10 cellular contexts compared by ENCODE assay signal in the genomic region with DNA sequence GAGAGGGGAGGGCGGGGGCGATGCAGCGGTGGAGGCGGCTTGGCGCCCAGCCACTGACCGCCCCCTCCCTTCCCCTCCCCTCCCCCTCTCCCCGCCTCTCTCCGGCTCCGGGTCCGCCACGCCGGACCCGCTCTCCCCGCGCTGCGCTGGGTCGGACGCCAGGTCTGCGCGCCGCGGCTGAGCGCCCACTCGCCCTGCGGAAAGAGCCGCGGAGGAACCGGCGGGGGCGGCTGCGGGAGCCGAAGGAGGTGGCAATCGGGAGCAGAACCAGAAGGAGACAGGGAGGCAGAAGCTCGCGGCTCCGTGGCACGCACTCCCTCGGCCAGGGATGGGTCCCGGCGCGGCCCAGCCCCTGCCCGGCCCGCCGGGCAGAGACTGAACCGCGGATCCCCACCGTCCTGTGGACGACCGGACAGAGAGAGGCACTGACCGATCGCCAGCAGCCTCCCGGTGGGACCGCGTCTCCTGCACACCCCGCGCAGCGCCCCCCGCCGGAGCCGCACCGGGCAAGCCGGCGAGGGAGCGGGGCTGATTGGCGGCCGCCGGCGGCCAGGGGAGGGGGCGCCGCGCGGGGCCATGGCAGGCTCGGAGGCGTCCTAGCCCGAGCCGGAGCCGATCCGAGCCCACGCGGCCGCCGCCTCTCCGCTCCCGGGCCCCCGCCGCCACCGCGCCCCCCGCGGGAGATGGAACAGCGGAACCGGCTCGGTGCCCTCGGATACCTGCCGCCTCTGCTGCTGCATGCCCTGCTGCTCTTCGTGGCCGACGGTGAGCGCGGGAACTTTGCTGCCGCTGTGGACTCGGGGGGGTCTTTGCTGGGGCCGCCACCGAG. TPM values are rescaled to one million over a fixed set of nuclear protein-coding genes. Genes with fewer than 3 reads are reported as not detected.
DNase-seq lines count a peak whose midpoint lies in the region; ATAC-seq and TF ChIP-seq lines count a peak whose summit lies in the region.
"Had no signal": no experiment of that assay in that cellular context is flagged by ENCODE, and none has a peak within 500 bp of the region (broad histone marks: within the 10 kb centered on the region; RNA-seq: fewer than 3 reads in every experiment).

A gene (plus strand): TSS at position 94 of the 829 bp plus-strand sequence. CDS start 590 bp downstream, at position 684.

- POLR2A ChIA-PET in naive thymus-derived CD8-positive, alpha-beta T cell (lab: Charles Lee) = no interaction called here

- TF ChIP-seq CTCF in chondrocyte (IDR thresholded peaks at IDR 0.05) = peak; percentile 8

- peaks cover 3% of the 10 kb centered on the region for H3K36me3 Mint-ChIP-seq in chondrocyte (ENCODE audit: low read depth)
- H3K36me3 Mint-ChIP-seq in naive thymus-derived CD8-positive, alpha-beta T cell = peaks cover 0 to 5% (median 0%) of the 10 kb centered on the region in 3 donors

- peaks cover 0 to 8% of the 10 kb centered on the region in 2 donors for H3K9me3 Mint-ChIP-seq in stimulated activated naive CD8-positive, alpha-beta T cell treated with anti-CD3 and anti-CD28 coated beads, Interleukin-15, amount 100 ng/mL, for 72 hours
- no peaks in the 10 kb centered on the region for H3K9me3 Mint-ChIP-seq in chondrocyte (ENCODE audit: low read depth)
- H3K9me3 Mint-ChIP-seq in naive thymus-derived CD8-positive, alpha-beta T cell = peaks cover 0 to 3% (median 0%) of the 10 kb centered on the region in 9 donors

- no peak for DNase-seq in stimulated activated naive CD8-positive, alpha-beta T cell treated with anti-CD3 and anti-CD28 coated beads, Interleukin-15, amount 100 ng/mL, for 72 hours
- DNase-seq in stimulated activated naive CD8-positive, alpha-beta T cell treated with anti-CD3 and anti-CD28 coated beads, Interleukin-15, Interleukin-2, amounts not matched to agents 100 U/mL and 50 U/mL, for 24 hours = no peak
- DNase-seq in chondrocyte (ENCODE audit: low spot score) (peak; percentile 61), NCI-H774 (lab: John Stamatoyannopoulos, UW) (no peak), foreskin melanocyte (no peak), COLO829 (ENCODE audit: low spot score) (no peak), AG20443 (ENCODE audit: low spot score) (no peak)
- DNase-seq in naive thymus-derived CD8-positive, alpha-beta T cell = no peak

- peaks cover 48% of the 10 kb centered on the region for H3K4me1 Mint-ChIP-seq in stimulated activated naive CD8-positive, alpha-beta T cell treated with anti-CD3 and anti-CD28 coated beads, Interleukin-15, amount 100 ng/mL, for 72 hours
- peaks cover 28% of the 10 kb centered on the region for H3K4me1 Mint-ChIP-seq in chondrocyte (ENCODE audit: low read depth)
- peaks cover 20 to 41% (median 30%) of the 10 kb centered on the region in 4 donors for H3K4me1 Mint-ChIP-seq in naive thymus-derived CD8-positive, alpha-beta T cell

- no peak within 1 kb of the TSS for H3K27ac Mint-ChIP-seq in stimulated activated naive CD8-positive, alpha-beta T cell treated with anti-CD3 and anti-CD28 coated beads, Interleukin-15, amount 100 ng/mL, for 72 hours
- no peak within 1 kb of the TSS for H3K27ac Mint-ChIP-seq in chondrocyte (ENCODE audit: unreplicated experiment)
- no peak within 1 kb of the TSS for H3K27ac Mint-ChIP-seq in naive thymus-derived CD8-positive, alpha-beta T cell

- ATAC-seq in stimulated activated naive CD8-positive, alpha-beta T cell treated with anti-CD3 and anti-CD28 coated beads, Interleukin-15, amount 100 ng/mL, for 72 hours = no peak
- ATAC-seq in stimulated activated naive CD8-positive, alpha-beta T cell treated with anti-CD3 and anti-CD28 coated beads, Interleukin-15, Interleukin-2, amounts not matched to agents 100 U/mL and 50 U/mL, for 24 hours = no peak
- ATAC-seq in naive thymus-derived CD8-positive, alpha-beta T cell = no peak

- peak within 1 kb of the TSS; percentile 74 to 83 for H3K4me3 Mint-ChIP-seq in stimulated activated naive CD8-positive, alpha-beta T cell treated with anti-CD3 and anti-CD28 coated beads, Interleukin-15, amount 100 ng/mL, for 72 hours
- peak within 1 kb of the TSS; percentile 40 for H3K4me3 Mint-ChIP-seq in chondrocyte (ENCODE audit: unreplicated experiment)
- peak within 1 kb of the TSS in 9 of 10 donors; percentile 63 to 80 (median 74) for H3K4me3 Mint-ChIP-seq in naive thymus-derived CD8-positive, alpha-beta T cell

- peaks cover 97% of the 10 kb centered on the region for H3K27me3 Mint-ChIP-seq in stimulated activated naive CD8-positive, alpha-beta T cell treated with anti-CD3 and anti-CD28 coated beads, Interleukin-15, amount 100 ng/mL, for 72 hours
- H3K27me3 Mint-ChIP-seq in chondrocyte (ENCODE audit: low read depth) = peaks cover 66% of the 10 kb centered on the region
- peaks cover 27 to 82% (median 46%) of the 10 kb centered on the region in 5 donors for H3K27me3 Mint-ChIP-seq in naive thymus-derived CD8-positive, alpha-beta T cell

RNA-seq across cellular contexts. Expression of the gene that starts here (rescaled TPM):
- total RNA-seq in chondrocyte = not detected in 3 replicates
- total RNA-seq in naive thymus-derived CD8-positive, alpha-beta T cell = not detected
- polyA plus RNA-seq in naive thymus-derived CD8-positive, alpha-beta T cell = under 1 TPM in 1 of 3 donors, not detected in 2; 0.40 TPM
- total RNA-seq: lung, upper lobe of left lung had no signal
- polyA plus RNA-seq: lung had no signal

Comparison
In these comparisons a context has a peak if more than half of its experiments do, and no peak if none do; other contexts are left out.
1. Peak in DNase-seq in chondrocyte; RNA of the gene not detected or under 1 TPM.